ENCODE assay signal across 1 cellular context in genomic region chr1:185666582-185666981, GRCh38.
TF ChIP-seq lines count a peak whose summit lies in the region.

No MANE protein-coding gene starts in this region.

TF ChIP-seq in GM23338, 12 proteins besides CTCF, POLR2A, EP300 and RAD21 (continued from another document):
- TF ChIP-seq ZNF462 (CRISPR knock-in tag; IDR thresholded peaks at IDR 0.05) (no peak), EZH2phosphoT487 (IDR thresholded peaks at IDR 0.05; ENCODE audit: unreplicated experiment) (no peak), JUNB (IDR thresholded peaks at IDR 0.05; ENCODE audit: unreplicated experiment) (no peak), CREB1 (CRISPR knock-in tag; IDR thresholded peaks at IDR 0.05; ENCODE audit: low read depth) (no peak), ZNF114 (CRISPR knock-in tag; IDR thresholded peaks at IDR 0.05) (no peak), POLR2AphosphoS5 (IDR thresholded peaks at IDR 0.05; ENCODE audit: low read depth) (no peak), EZH2 (IDR thresholded peaks at IDR 0.05; ENCODE audit: low read depth, unreplicated experiment) (no peak)
